ENCODE assay signal across 2 cellular contexts in the genomic region with DNA sequence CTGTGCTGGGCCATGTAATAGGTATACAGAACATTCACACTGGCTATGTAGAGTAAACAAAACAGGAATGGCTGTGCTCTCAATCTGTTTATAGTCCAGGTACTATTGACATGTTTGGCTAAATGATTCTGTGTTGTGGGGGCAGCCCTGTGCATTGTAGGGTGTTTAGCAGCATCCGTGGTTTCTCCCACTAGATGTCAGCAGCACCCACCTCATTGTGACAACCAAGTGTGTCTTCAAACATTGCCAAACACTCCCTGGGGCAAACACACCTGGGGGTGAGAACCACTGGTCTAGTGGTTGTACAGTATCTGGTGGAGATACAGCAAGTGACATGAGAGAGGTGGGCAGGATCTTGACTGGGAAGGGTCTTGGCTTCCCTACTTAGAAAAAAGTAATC.
TF ChIP-seq lines count a peak whose summit lies in the region.

No MANE protein-coding gene starts in this region.

TF ChIP-seq in IMR-90, 13 proteins besides CTCF, POLR2A, EP300 and RAD21:
- no peak for TF ChIP-seq FOS (IDR thresholded peaks at IDR 0.05; ENCODE audit: low read depth, low read length)
- TF ChIP-seq MXI1 (IDR thresholded peaks at IDR 0.05; ENCODE audit: borderline replicate concordance, low read depth, low read length): no peak
- TF ChIP-seq, protein P1, sequence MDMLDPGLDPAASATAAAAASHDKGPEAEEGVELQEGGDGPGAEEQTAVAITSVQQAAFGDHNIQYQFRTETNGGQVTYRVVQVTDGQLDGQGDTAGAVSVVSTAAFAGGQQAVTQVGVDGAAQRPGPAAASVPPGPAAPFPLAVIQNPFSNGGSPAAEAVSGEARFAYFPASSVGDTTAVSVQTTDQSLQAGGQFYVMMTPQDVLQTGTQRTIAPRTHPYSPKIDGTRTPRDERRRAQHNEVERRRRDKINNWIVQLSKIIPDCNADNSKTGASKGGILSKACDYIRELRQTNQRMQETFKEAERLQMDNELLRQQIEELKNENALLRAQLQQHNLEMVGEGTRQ (IDR thresholded peaks at IDR 0.05; ENCODE audit: low read depth, low read length): no peak
- TF ChIP-seq BHLHE40 (IDR thresholded peaks at IDR 0.05; ENCODE audit: low read depth, low read length): no peak

TF ChIP-seq in K562, 482 proteins besides CTCF, POLR2A, EP300 and RAD21:
- TF ChIP-seq ETV5 (CRISPR knock-in tag; IDR thresholded peaks at IDR 0.05; ENCODE audit: low read depth) (no peak), ZNF124 (CRISPR knock-in tag; IDR thresholded peaks at IDR 0.05) (no peak), ZBTB17 (CRISPR knock-in tag; IDR thresholded peaks at IDR 0.05) (no peak), PHB (CRISPR knock-in tag; IDR thresholded peaks at IDR 0.05) (no peak), ESRRA (IDR thresholded peaks at IDR 0.05; ENCODE audit: borderline replicate concordance, low read depth) (no peak), ZNF41 (CRISPR knock-in tag; conservative IDR thresholded peaks at IDR 0.05) (no peak), BRD4 (IDR thresholded peaks at IDR 0.05) (no peak), SAP30 (IDR thresholded peaks at IDR 0.05; ENCODE audit: borderline replicate concordance, insufficient read depth, low read depth, low read length, poor library complexity, severe bottlenecking) (no peak), FOXK1 (CRISPR knock-in tag; IDR thresholded peaks at IDR 0.05; ENCODE audit: borderline replicate concordance) (no peak), NR1H2 (CRISPR knock-in tag; IDR thresholded peaks at IDR 0.05) (no peak), ZFP1 (CRISPR knock-in tag; IDR thresholded peaks at IDR 0.05) (no peak), SMARCA4 (IDR thresholded peaks at IDR 0.05) (no peak), HMG20A (CRISPR knock-in tag; conservative IDR thresholded peaks at IDR 0.05) (no peak), MED1 (CRISPR knock-in tag; IDR thresholded peaks at IDR 0.05; ENCODE audit: borderline replicate concordance) (no peak), POLR2AphosphoS5 (IDR thresholded peaks at IDR 0.05; ENCODE audit: control insufficient read depth, insufficient read depth, low read depth, low read length) (no peak), ZC3H8 (IDR thresholded peaks at IDR 0.05) (no peak)
- TF ChIP-seq, protein P2, sequence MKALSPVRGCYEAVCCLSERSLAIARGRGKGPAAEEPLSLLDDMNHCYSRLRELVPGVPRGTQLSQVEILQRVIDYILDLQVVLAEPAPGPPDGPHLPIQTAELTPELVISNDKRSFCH (CRISPR knock-in tag; IDR thresholded peaks at IDR 0.05): no peak
- TF ChIP-seq, protein P2 (tag; IDR thresholded peaks at IDR 0.05): no peak
- TF ChIP-seq, protein P3, sequence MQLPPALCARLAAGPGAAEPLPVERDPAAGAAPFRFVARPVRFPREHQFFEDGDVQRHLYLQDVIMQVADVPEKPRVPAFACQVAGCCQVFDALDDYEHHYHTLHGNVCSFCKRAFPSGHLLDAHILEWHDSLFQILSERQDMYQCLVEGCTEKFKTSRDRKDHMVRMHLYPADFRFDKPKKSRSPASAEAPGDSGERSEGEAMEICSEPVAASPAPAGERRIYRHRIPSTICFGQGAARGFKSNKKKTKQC (CRISPR knock-in tag; IDR thresholded peaks at IDR 0.05): no peak
- TF ChIP-seq, protein P4, sequence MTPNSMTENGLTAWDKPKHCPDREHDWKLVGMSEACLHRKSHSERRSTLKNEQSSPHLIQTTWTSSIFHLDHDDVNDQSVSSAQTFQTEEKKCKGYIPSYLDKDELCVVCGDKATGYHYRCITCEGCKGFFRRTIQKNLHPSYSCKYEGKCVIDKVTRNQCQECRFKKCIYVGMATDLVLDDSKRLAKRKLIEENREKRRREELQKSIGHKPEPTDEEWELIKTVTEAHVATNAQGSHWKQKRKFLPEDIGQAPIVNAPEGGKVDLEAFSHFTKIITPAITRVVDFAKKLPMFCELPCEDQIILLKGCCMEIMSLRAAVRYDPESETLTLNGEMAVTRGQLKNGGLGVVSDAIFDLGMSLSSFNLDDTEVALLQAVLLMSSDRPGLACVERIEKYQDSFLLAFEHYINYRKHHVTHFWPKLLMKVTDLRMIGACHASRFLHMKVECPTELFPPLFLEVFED (CRISPR knock-in tag; conservative IDR thresholded peaks at IDR 0.05): no peak
- TF ChIP-seq, protein P5, sequence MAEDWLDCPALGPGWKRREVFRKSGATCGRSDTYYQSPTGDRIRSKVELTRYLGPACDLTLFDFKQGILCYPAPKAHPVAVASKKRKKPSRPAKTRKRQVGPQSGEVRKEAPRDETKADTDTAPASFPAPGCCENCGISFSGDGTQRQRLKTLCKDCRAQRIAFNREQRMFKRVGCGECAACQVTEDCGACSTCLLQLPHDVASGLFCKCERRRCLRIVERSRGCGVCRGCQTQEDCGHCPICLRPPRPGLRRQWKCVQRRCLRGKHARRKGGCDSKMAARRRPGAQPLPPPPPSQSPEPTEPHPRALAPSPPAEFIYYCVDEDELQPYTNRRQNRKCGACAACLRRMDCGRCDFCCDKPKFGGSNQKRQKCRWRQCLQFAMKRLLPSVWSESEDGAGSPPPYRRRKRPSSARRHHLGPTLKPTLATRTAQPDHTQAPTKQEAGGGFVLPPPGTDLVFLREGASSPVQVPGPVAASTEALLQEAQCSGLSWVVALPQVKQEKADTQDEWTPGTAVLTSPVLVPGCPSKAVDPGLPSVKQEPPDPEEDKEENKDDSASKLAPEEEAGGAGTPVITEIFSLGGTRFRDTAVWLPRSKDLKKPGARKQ (CRISPR knock-in tag; IDR thresholded peaks at IDR 0.05): no peak
